ENCODE assay signal across 13 cellular contexts in the genomic region with DNA sequence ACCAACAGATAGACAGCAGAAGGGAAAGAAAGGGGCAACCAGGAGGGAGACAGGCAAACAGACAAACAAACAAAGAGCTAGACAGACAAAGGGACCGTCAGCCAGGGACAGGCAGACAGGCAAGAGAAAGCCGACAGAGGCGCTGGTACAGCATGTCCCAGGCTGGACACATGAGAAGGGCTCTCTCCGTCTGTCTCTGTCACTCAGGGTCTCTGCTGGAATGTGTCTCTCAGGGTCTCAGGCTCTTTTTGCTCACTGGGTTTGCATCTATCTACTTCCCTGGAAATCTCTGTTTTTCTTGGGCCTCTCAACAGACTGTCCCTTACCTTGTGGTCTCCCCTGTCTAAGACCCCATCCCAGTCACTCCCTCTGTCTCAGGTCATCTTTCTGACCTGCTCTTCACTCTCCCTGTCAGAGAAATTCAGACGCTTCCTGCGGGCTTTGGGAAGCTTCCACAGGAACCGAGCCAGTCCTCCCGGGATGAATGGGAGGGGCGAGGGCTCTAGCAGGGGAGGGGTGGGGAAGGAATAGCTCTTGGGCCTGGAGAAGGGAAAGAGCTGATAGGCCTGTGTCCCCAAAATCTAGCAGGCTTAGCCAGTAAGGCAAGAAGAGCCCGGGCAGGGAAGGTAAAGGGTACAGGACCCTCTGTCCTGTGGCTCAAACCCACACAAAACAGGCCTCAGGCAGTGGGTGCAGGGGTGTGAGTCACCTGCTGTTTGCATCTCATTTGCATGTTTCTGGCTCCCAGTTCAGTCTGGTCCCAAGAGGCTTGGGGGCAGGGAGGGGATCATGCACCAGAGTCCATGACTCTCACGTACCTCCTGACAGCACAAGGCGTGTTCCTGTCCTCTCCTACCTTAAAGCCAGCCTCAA. TPM values are rescaled to one million over a fixed set of nuclear protein-coding genes. Genes with fewer than 3 reads are reported as not detected.
A peak's percentile ranks its signal among the peaks of the same experiment; 100 is the strongest.
DNase-seq lines count a peak whose midpoint lies in the region; ATAC-seq and TF ChIP-seq lines count a peak whose summit lies in the region.
"Had no signal": no experiment of that assay in that cellular context is flagged by ENCODE, and none has a peak within 500 bp of the region (broad histone marks: within the 10 kb centered on the region; RNA-seq: fewer than 3 reads in every experiment).

No MANE protein-coding gene starts in this region.

- H3K9ac ChIP-seq in SK-N-SH (no peak overlapping the region), mesendoderm (ENCODE audit: low read length) (no peak overlapping the region)

- H3K79me1 ChIP-seq in mesendoderm (ENCODE audit: low read length): no peaks in the 10 kb centered on the region

- H3K9me3 ChIP-seq in SK-N-SH (no peaks in the 10 kb centered on the region), thyroid gland (no peaks in the 10 kb centered on the region)
- H3K9me3 ChIP-seq: ovary had no signal

- WGBS in SK-N-SH (ENCODE audit: low lambda C conversion rate): 71% methylated on average over 10 of the region's 12 CpGs
- no CpG with 5 or more reads among the region's 12 CpGs for WGBS in mesendoderm (ENCODE audit: extremely low coverage, insufficient coverage, low lambda C conversion rate)
- WGBS in thyroid gland, 2 donors: 36 to 43% methylated on average over 12 of the region's 12 CpGs

- no peak overlapping the region for H3K23ac ChIP-seq in mesendoderm (ENCODE audit: low read length)

- H3K27ac ChIP-seq in SK-N-SH (ENCODE audit: low read depth in 2 of 2, low read length in 1 of 2) (no peak overlapping the region; a peak in 1 of 4 replicates), mesendoderm (ENCODE audit: low read depth, low read length) (no peak overlapping the region), substantia nigra (ENCODE audit: low read depth, low read length, poor library complexity, severe bottlenecking) (no peak overlapping the region), thyroid gland (no peak overlapping the region)
- H3K27ac ChIP-seq: ovary, SK-N-MC had no signal

- DNase-seq in COLO829 (ENCODE audit: low spot score) (peak; percentile 37), SK-N-SH (no peak), mesendoderm (no peak), substantia nigra (lab: John Stamatoyannopoulos, UW) (no peak), thyroid gland (no peak)
- DNase-seq in stimulated activated CD4-positive, alpha-beta T cell treated with anti-CD3 and anti-CD28 coated beads, Interleukin-4, amount 100 ng/mL, for 4 hours: no peak
- DNase-seq in stimulated activated CD8-positive, alpha-beta memory T cell treated with anti-CD3 and anti-CD28 coated beads, Interleukin-4, amount 100 ng/mL, for 48 hours: no peak
- DNase-seq: activated CD4-positive, alpha-beta memory T cell treated with anti-CD3 and anti-CD28 coated beads, Interleukin-2, amount 10 ng/mL, durations not matched to agents 7 days and 5 days; activated naive CD8-positive, alpha-beta T cell treated with anti-CD3 and anti-CD28 coated beads, Interleukin-2, amount 50 U/mL, for 24 hours; CD8-positive, alpha-beta T cell; ovary had no signal

- peaks cover 16 to 34% of the 10 kb centered on the region in 2 experiments; a peak in 3 of 4 replicates for H3K4me1 ChIP-seq in SK-N-SH (ENCODE audit: control insufficient read depth in 1 of 2, insufficient read depth in 2 of 2, low read depth in 1 of 2, low read length in 1 of 2)
- H3K4me1 ChIP-seq in mesendoderm (ENCODE audit: control insufficient read depth, low read depth, low read length): no peaks in the 10 kb centered on the region
- no peaks in the 10 kb centered on the region for H3K4me1 ChIP-seq in thyroid gland

- no peak overlapping the region for H2BK5ac ChIP-seq in mesendoderm (ENCODE audit: low read length)

- TF ChIP-seq EP300 in SK-N-SH (IDR thresholded peaks at IDR 0.05; ENCODE audit: borderline replicate concordance in 1 of 2, low read depth in 1 of 2, low read length in 1 of 2): no peak

- no peak overlapping the region for H3K4me2 ChIP-seq in SK-N-SH
- H3K4me2 ChIP-seq in mesendoderm (ENCODE audit: low read length): no peak overlapping the region

- H3K36me3 ChIP-seq in SK-N-SH (replicated peaks in 1 of 2; ENCODE audit: control insufficient read depth in 1 of 2, insufficient read depth in 2 of 2, low read length in 1 of 2): no peaks in the 10 kb centered on the region
- H3K36me3 ChIP-seq in mesendoderm (ENCODE audit: control insufficient read depth, insufficient read depth, low read length): no peaks in the 10 kb centered on the region
- H3K36me3 ChIP-seq in thyroid gland: no peaks in the 10 kb centered on the region
- H3K36me3 ChIP-seq: ovary had no signal

- POLR2A ChIA-PET in SK-N-SH (lab: Yijun Ruan, JAX): no interaction called here

- peak overlapping the region; percentile 77; the same call in 1 of the 2 replicates for H2AFZ ChIP-seq in SK-N-SH (ENCODE audit: low read depth)

- no peak for TF ChIP-seq POLR2A in thyroid gland (IDR thresholded peaks at IDR 0.05)

- no peak overlapping the region for H3K18ac ChIP-seq in mesendoderm (ENCODE audit: low read length)

- no peak overlapping the region for H2AK5ac ChIP-seq in mesendoderm (ENCODE audit: low read length)

- intact Hi-C loops in thyroid gland (cut with DNase I): no loop called here

- TF ChIP-seq RAD21 in SK-N-SH (IDR thresholded peaks at IDR 0.05; ENCODE audit: low read length): no peak

- H4K5ac ChIP-seq in mesendoderm (ENCODE audit: low read length): no peak overlapping the region

- peak overlapping the region; percentile 25 for H3K56ac ChIP-seq in mesendoderm (ENCODE audit: low read length)

- H3K79me2 ChIP-seq in SK-N-SH (ENCODE audit: insufficient read depth): no peaks in the 10 kb centered on the region
- H3K79me2 ChIP-seq in mesendoderm (ENCODE audit: control insufficient read depth, insufficient read depth, low read length): no peaks in the 10 kb centered on the region

- H2BK120ac ChIP-seq in mesendoderm (ENCODE audit: low read depth, low read length): no peak overlapping the region

- no peak overlapping the region for H3K4me3 ChIP-seq in SK-N-SH (ENCODE audit: low read depth in 2 of 2, low read length in 1 of 2)
- no peak overlapping the region for H3K4me3 ChIP-seq in mesendoderm (ENCODE audit: low read length)
- no peak overlapping the region for H3K4me3 ChIP-seq in thyroid gland (replicated peaks in 1 of 3)
- H3K4me3 ChIP-seq: ovary, SK-N-MC had no signal

- TF ChIP-seq CTCF in SK-N-SH (IDR thresholded peaks at IDR 0.05) (no peak), thyroid gland (IDR thresholded peaks at IDR 0.05) (no peak)

- H4K8ac ChIP-seq in mesendoderm (ENCODE audit: low read depth, low read length): no peak overlapping the region

- no peaks in the 10 kb centered on the region for H4K20me1 ChIP-seq in SK-N-SH (ENCODE audit: insufficient read depth)

- no peak overlapping the region for H2BK15ac ChIP-seq in mesendoderm (replicated peaks; ENCODE audit: low read depth)

- H3K4ac ChIP-seq in mesendoderm (ENCODE audit: low read depth, low read length): no peak overlapping the region

- peaks cover 6% of the 10 kb centered on the region for H3F3A ChIP-seq in SK-N-SH (replicated peaks; ENCODE audit: insufficient read depth)

- CTCF ChIA-PET in SK-N-SH (lab: Yijun Ruan, JAX): interaction anchor here (1.0 to 19.6 kb wide), 6 partner anchors 10 to 211 kb away, joined by 5 to 568 read pairs (median 65); a partner anchor contains a TSS

- no peaks in the 10 kb centered on the region for H3K9me2 ChIP-seq in SK-N-SH

- ATAC-seq in HG02798 (IDR thresholded peaks at IDR 0.05; ENCODE audit: poor library complexity, unreplicated experiment): peak; percentile 57
- ATAC-seq: activated naive CD8-positive, alpha-beta T cell treated with anti-CD3 and anti-CD28 coated beads, Interleukin-2, amount 50 U/mL, for 24 hours; CD8-positive, alpha-beta T cell had no signal

- H3K27me3 ChIP-seq in SK-N-SH (ENCODE audit: insufficient read depth) (no peaks in the 10 kb centered on the region), mesendoderm (ENCODE audit: insufficient read depth, low read length, poor library complexity) (peaks cover 2% of the 10 kb centered on the region), thyroid gland (no peaks in the 10 kb centered on the region)
- H3K27me3 ChIP-seq: ovary had no signal

TF ChIP-seq in SK-N-SH, 30 proteins besides CTCF, POLR2A, EP300 and RAD21 (continues in another document):
- TF ChIP-seq FOSL2 (IDR thresholded peaks at IDR 0.05; ENCODE audit: borderline replicate concordance, low read depth): no peak
- TF ChIP-seq EZH2phosphoT487 (IDR thresholded peaks at IDR 0.05; ENCODE audit: borderline replicate concordance, low read depth): no peak
- no peak for TF ChIP-seq MEF2A (IDR thresholded peaks at IDR 0.05; ENCODE audit: borderline replicate concordance, low read depth)
- no peak for TF ChIP-seq NRF1 (IDR thresholded peaks at IDR 0.05; ENCODE audit: low read depth, low read length)
- TF ChIP-seq, protein P1, sequence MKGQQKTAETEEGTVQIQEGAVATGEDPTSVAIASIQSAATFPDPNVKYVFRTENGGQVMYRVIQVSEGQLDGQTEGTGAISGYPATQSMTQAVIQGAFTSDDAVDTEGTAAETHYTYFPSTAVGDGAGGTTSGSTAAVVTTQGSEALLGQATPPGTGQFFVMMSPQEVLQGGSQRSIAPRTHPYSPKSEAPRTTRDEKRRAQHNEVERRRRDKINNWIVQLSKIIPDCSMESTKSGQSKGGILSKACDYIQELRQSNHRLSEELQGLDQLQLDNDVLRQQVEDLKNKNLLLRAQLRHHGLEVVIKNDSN (IDR thresholded peaks at IDR 0.05; ENCODE audit: borderline replicate concordance, low read depth): no peak
- TF ChIP-seq RXRA (IDR thresholded peaks at IDR 0.05; ENCODE audit: borderline replicate concordance, low read depth): no peak
- TF ChIP-seq SMC3 (IDR thresholded peaks at IDR 0.05; ENCODE audit: low read depth, low read length): no peak
- TF ChIP-seq, protein P2, sequence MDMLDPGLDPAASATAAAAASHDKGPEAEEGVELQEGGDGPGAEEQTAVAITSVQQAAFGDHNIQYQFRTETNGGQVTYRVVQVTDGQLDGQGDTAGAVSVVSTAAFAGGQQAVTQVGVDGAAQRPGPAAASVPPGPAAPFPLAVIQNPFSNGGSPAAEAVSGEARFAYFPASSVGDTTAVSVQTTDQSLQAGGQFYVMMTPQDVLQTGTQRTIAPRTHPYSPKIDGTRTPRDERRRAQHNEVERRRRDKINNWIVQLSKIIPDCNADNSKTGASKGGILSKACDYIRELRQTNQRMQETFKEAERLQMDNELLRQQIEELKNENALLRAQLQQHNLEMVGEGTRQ (IDR thresholded peaks at IDR 0.05; ENCODE audit: borderline replicate concordance, low read depth, low read length): no peak
- no peak for TF ChIP-seq TCF12 (IDR thresholded peaks at IDR 0.05)
- no peak for TF ChIP-seq GABPA (IDR thresholded peaks at IDR 0.05; ENCODE audit: low read depth)

RNA-seq across cellular contexts. Expression of a gene that starts 8.5 kb away (rescaled TPM):
- 61.3 and 78.4 TPM in 2 replicates for polyA plus RNA-seq in SK-N-SH (2012; rRNA removed)
- polyA plus RNA-seq in SK-N-SH (2012; cell fraction: cytosol; rRNA removed): 42.3 and 50.3 TPM in 2 replicates
- 113 and 138 TPM in 2 replicates for polyA plus RNA-seq in SK-N-SH (2012; cell fraction: nucleus; rRNA removed)
- 13.5 TPM for polyA plus RNA-seq in mesendoderm (2013, experiment 1 of 2)
- 13.2 TPM for polyA plus RNA-seq in mesendoderm (2013, experiment 2 of 2)
- 10 to 100 TPM; 33.6 to 44.2 (median 39.7) TPM for total RNA-seq in thyroid gland
